Comparison of ENCODE assay signal across 8 cellular contexts in the genomic region with DNA sequence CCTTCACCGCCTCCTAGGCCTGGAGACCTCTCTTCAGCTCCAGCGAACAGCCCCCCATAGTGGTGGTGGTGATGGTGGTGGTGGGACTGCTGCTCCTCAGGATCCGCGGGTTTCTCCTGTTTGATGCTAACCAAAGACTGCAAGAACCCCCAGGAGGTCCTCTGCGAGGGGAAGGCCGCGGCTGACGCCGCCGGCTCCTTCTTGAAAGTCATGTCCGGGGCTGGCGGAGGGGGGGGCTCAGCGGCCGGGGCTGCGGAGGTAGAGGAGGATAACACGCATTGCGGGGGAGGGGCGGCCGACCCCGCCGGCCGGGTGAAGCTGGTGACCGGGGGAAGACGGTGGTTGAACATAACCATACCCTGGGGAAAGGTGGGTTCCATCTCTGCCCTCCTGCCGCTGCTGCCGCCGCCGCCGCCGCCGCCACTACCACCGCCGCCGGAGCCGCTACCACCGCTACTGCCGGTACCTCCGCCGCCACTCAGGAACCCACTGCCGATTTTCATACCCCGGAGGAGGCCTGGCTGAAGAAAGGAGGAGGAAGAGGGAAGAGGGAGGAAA. TPM values are rescaled to one million over a fixed set of nuclear protein-coding genes. Genes with fewer than 3 reads are reported as not detected.
DNase-seq lines count a peak whose midpoint lies in the region; ATAC-seq and TF ChIP-seq lines count a peak whose summit lies in the region.

No MANE protein-coding gene starts in this region.

- H2BK5ac ChIP-seq in neuronal stem cell (ENCODE audit: low read length) = peak overlapping the region; percentile 83

- peak overlapping the region; percentile 97 for H2AFZ ChIP-seq in neuronal stem cell (ENCODE audit: low read length)

- H3K4me3 ChIP-seq in BJ (ENCODE audit: low read depth, low read length) (peak overlapping the region; percentile 81), neuronal stem cell (ENCODE audit: low read length in 2 of 2) (peak overlapping the region; percentile 81 to 99), thyroid gland (replicated peaks in 1 of 3) (peak overlapping the region; percentile 12 to 75 (median 27))

- no peak for TF ChIP-seq POLR2A in thyroid gland (IDR thresholded peaks at IDR 0.05)

- H3K27me3 ChIP-seq in BJ (ENCODE audit: control insufficient read depth, insufficient read depth, low read length) (no peaks in the 10 kb centered on the region), neuronal stem cell (ENCODE audit: control insufficient read depth in 3 of 3, insufficient read depth in 3 of 3, low read depth in 1 of 3, low read length in 3 of 3) (no peaks in the 10 kb centered on the region), thyroid gland (no peaks in the 10 kb centered on the region)

- H3K79me1 ChIP-seq in neuronal stem cell (ENCODE audit: low read depth, low read length) = peaks cover 9% of the 10 kb centered on the region

- TF ChIP-seq CTCF in BJ (IDR thresholded peaks at IDR 0.05; ENCODE audit: insufficient read depth, low read depth, low read length) = no peak
- TF ChIP-seq CTCF in thyroid gland (IDR thresholded peaks at IDR 0.05) = no peak

- peak overlapping the region; percentile 94 for H3K9ac ChIP-seq in neuronal stem cell (ENCODE audit: low read depth, low read length, poor library complexity)

- intact Hi-C loops in thyroid gland (cut with DNase I) = no loop called here

- H4K8ac ChIP-seq in neuronal stem cell (ENCODE audit: low read depth, low read length) = no peak overlapping the region

- H3K14ac ChIP-seq in neuronal stem cell (ENCODE audit: low read length) = no peak overlapping the region

- no peak overlapping the region for H2AK5ac ChIP-seq in neuronal stem cell (ENCODE audit: low read depth, low read length)

- H4K91ac ChIP-seq in neuronal stem cell (ENCODE audit: low read depth, low read length, poor library complexity) = no peak overlapping the region

- POLR2A ChIA-PET in BJ (lab: Charles Lee) = interaction anchor here (0.6 kb wide), 1 partner anchor 27 kb away, joined by 3 read pairs; no protein-coding TSS in a partner anchor

- H3K9me3 ChIP-seq in neuronal stem cell (replicated peaks in 1 of 2; ENCODE audit: control insufficient read depth in 2 of 2, insufficient read depth in 1 of 2, low read depth in 1 of 2, low read length in 2 of 2) = peaks cover 0 to 42% of the 10 kb centered on the region in 2 donors
- no peaks in the 10 kb centered on the region for H3K9me3 ChIP-seq in thyroid gland

- DNase-seq in BJ (ENCODE audit: low read depth) = no peak
- peak; percentile 81 for DNase-seq in activated CD8-positive, alpha-beta memory T cell treated with anti-CD3 and anti-CD28 coated beads, Interleukin-2, amount 50 U/mL, for 48 hours
- peak; percentile 16 for DNase-seq in fibroblast of gingiva (ENCODE audit: low read depth)
- DNase-seq in neuronal stem cell (ENCODE audit: low spot score) = no peak
- peak; percentile 11 to 40 for DNase-seq in thyroid gland
- no peak for DNase-seq in foreskin melanocyte

- H3K27ac ChIP-seq in neuronal stem cell (replicated peaks; ENCODE audit: low read length) (no peak overlapping the region), thyroid gland (peak overlapping the region in 2 of 3 donors; percentile 50 to 84)

- WGBS in neuronal stem cell (ENCODE audit: extremely low coverage in 2 of 2, insufficient read length in 2 of 2, insufficient replicate concordance in 1 of 2), 2 donors = no CpG with 5 or more reads among the region's 41 CpGs
- WGBS in thyroid gland, 2 donors = 1 to 5% methylated on average over 15 to 22 of the region's 41 CpGs

- H3K4me2 ChIP-seq in neuronal stem cell (ENCODE audit: insufficient read depth, low read length, poor library complexity, severe bottlenecking) = peak overlapping the region; percentile 81

- peak overlapping the region; percentile 98 for H3K23ac ChIP-seq in neuronal stem cell (ENCODE audit: low read depth, low read length, poor library complexity)

- H2BK120ac ChIP-seq in neuronal stem cell (ENCODE audit: low read depth, low read length) = peak overlapping the region; percentile 97

- peak overlapping the region; percentile 99 for H3K18ac ChIP-seq in neuronal stem cell (ENCODE audit: low read length)

- peak overlapping the region; percentile 91 for H2BK15ac ChIP-seq in neuronal stem cell (ENCODE audit: low read length)

- ATAC-seq in GM19397 (IDR thresholded peaks at IDR 0.05; ENCODE audit: unreplicated experiment) (peak; percentile 17), HG03521 (IDR thresholded peaks at IDR 0.05; ENCODE audit: unreplicated experiment) (peak; percentile 17)

- H3K36me3 ChIP-seq in BJ (ENCODE audit: control insufficient read depth, insufficient read depth, low read length) (peaks cover 5% of the 10 kb centered on the region), neuronal stem cell (replicated peaks in 1 of 2; ENCODE audit: control insufficient read depth in 2 of 2, insufficient read depth in 2 of 2, low read length in 2 of 2) (peaks cover 14 to 49% of the 10 kb centered on the region in 2 donors), thyroid gland (no peaks in the 10 kb centered on the region)

- H3K4ac ChIP-seq in neuronal stem cell (ENCODE audit: low read length) = no peak overlapping the region

- H2BK12ac ChIP-seq in neuronal stem cell (ENCODE audit: low read length) = no peak overlapping the region

- H3K4me1 ChIP-seq in neuronal stem cell (ENCODE audit: control insufficient read depth in 2 of 2, insufficient read depth in 1 of 2, low read depth in 1 of 2, low read length in 2 of 2) = peaks cover 3 to 6% of the 10 kb centered on the region in 2 donors
- peaks cover 28 to 32% of the 10 kb centered on the region in 2 donors for H3K4me1 ChIP-seq in thyroid gland

- CTCF ChIA-PET in BJ (lab: Yijun Ruan, JAX) = no interaction called here

RNA-seq across cellular contexts. Expression of gene ZNF281, which starts 0.6 kb away (rescaled TPM):
- polyA plus RNA-seq in BJ (2011; rRNA removed) = 13.5 and 22.5 TPM in 2 replicates
- polyA minus RNA-seq in BJ (2011; rRNA and poly(A)+ RNA removed) = 34.8 and 35.2 TPM in 2 replicates
- polyA plus RNA-seq in neuronal stem cell (2013, experiment 1 of 2) = 25.4 TPM
- 26.0 TPM for polyA plus RNA-seq in neuronal stem cell (2013, experiment 2 of 2)
- 10 to 100 TPM in 3 of 4 donors, 1 to 10 TPM in 1; 9.8 to 16.9 (median 12.5) TPM for total RNA-seq in thyroid gland

Comparison
In these comparisons a context has a peak if more than half of its experiments do, and no peak if none do; other contexts are left out.
1. DNase-seq: peak in activated CD8-positive, alpha-beta memory T cell treated with anti-CD3 and anti-CD28 coated beads, Interleukin-2, amount 50 U/mL, for 48 hours (single experiment), fibroblast of gingiva (single experiment) and thyroid gland (2 of 2); none in BJ (single experiment), neuronal stem cell (single experiment) and foreskin melanocyte (single experiment).
2. H3K4me3 ChIP-seq: peak in every context shown above with its lines; median percentile 90 in neuronal stem cell; 81 in BJ; 27 in thyroid gland.